Comparison of ENCODE assay signal across 7 cellular contexts in genomic region chr7:64854969-64855368, GRCh38.
"Had no signal": no experiment of that assay in that cellular context is flagged by ENCODE, and none has a peak within 500 bp of the region (broad histone marks: within the 10 kb centered on the region; RNA-seq: fewer than 3 reads in every experiment).

No MANE protein-coding gene starts in this region.

- H3K4me1 Mint-ChIP-seq: IgD-negative memory B cell had no signal

- H3K36me3 Mint-ChIP-seq: IgD-negative memory B cell had no signal

- H3K27me3 Mint-ChIP-seq: IgD-negative memory B cell had no signal

- H3K4me3 Mint-ChIP-seq: IgD-negative memory B cell had no signal

- H3K27ac Mint-ChIP-seq: IgD-negative memory B cell had no signal

- H3K27ac ChIP-seq: HL-60 had no signal

- DNase-seq: IMR-90, KBM-7, KG1 had no signal

- FAIRE-seq: HepG2, HTR-8/SVneo had no signal

- ATAC-seq: HepG2 had no signal
